ENCODE assay signal across 3 cellular contexts in genomic region chr1:14615539-14616218, GRCh38.
TF ChIP-seq lines count a peak whose summit lies in the region.

No MANE protein-coding gene starts in this region.

TF ChIP-seq in IMR-90, 13 proteins besides CTCF, POLR2A, EP300 and RAD21 (continued from another document):
- no peak for TF ChIP-seq MAZ (IDR thresholded peaks at IDR 0.05; ENCODE audit: borderline replicate concordance, low read depth, low read length)
- no peak for TF ChIP-seq ELK1 (IDR thresholded peaks at IDR 0.05; ENCODE audit: borderline replicate concordance, low read depth, low read length)
- no peak for TF ChIP-seq CHD1 (IDR thresholded peaks at IDR 0.05; ENCODE audit: low read depth, low read length)
- no peak for TF ChIP-seq SMC3 (IDR thresholded peaks at IDR 0.05; ENCODE audit: low read depth, low read length)
- 0 out of 2 replicates have a peak, but pooled peaks have one; percentile 30 for TF ChIP-seq CEBPB (IDR thresholded peaks at IDR 0.05; ENCODE audit: low read depth, low read length)

TF ChIP-seq in K562, 482 proteins besides CTCF, POLR2A, EP300 and RAD21:
- TF ChIP-seq ATF3 (IDR thresholded peaks at IDR 0.05) (peak; percentile 26; the same call in 1 of the 2 replicates), ATF3 (CRISPR knock-in tag; conservative IDR thresholded peaks at IDR 0.05) (no peak), CEBPB (tag; IDR thresholded peaks at IDR 0.05) (peak; percentile 24; the same call in 1 of the 2 replicates), CEBPG (CRISPR knock-in tag; IDR thresholded peaks at IDR 0.05) (no peak; the same call in 1 of the 2 replicates), CEBPG (tag; conservative IDR thresholded peaks at IDR 0.05 in 1 of 2, IDR thresholded peaks at IDR 0.05 in 1 of 2) (peak in 1 of 2 experiments; percentile 19; a peak in 1 of 4 replicates), NRF1 (conservative IDR thresholded peaks at IDR 0.05 in 1 of 2, IDR thresholded peaks at IDR 0.05 in 1 of 2) (peak; percentile 50 to 55), ZBTB5 (IDR thresholded peaks at IDR 0.05) (no peak), MEF2A (IDR thresholded peaks at IDR 0.05; ENCODE audit: control insufficient read depth, low read depth, low read length) (no peak), SMARCC2 (IDR thresholded peaks at IDR 0.05; ENCODE audit: low read depth) (no peak), KAT8 (IDR thresholded peaks at IDR 0.05; ENCODE audit: low read depth) (no peak)
- TF ChIP-seq, protein P1, sequence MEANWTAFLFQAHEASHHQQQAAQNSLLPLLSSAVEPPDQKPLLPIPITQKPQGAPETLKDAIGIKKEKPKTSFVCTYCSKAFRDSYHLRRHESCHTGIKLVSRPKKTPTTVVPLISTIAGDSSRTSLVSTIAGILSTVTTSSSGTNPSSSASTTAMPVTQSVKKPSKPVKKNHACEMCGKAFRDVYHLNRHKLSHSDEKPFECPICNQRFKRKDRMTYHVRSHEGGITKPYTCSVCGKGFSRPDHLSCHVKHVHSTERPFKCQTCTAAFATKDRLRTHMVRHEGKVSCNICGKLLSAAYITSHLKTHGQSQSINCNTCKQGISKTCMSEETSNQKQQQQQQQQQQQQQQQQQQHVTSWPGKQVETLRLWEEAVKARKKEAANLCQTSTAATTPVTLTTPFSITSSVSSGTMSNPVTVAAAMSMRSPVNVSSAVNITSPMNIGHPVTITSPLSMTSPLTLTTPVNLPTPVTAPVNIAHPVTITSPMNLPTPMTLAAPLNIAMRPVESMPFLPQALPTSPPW (CRISPR knock-in tag; IDR thresholded peaks at IDR 0.05) = no peak

TF ChIP-seq in GM12891, 5 proteins besides CTCF, POLR2A, EP300 and RAD21 (continued from another document):
- TF ChIP-seq PAX5 (IDR thresholded peaks at IDR 0.05; ENCODE audit: insufficient read depth, low read length, severe bottlenecking) (no peak), SPI1 (IDR thresholded peaks at IDR 0.05; ENCODE audit: low read depth, low read length) (no peak), POU2F2 (IDR thresholded peaks at IDR 0.05; ENCODE audit: low read depth, low read length) (no peak)
TF ChIP-seq in GM12891: peak in this region for 0.
